ENCODE assay signal across 8 cellular contexts in the genomic region with DNA sequence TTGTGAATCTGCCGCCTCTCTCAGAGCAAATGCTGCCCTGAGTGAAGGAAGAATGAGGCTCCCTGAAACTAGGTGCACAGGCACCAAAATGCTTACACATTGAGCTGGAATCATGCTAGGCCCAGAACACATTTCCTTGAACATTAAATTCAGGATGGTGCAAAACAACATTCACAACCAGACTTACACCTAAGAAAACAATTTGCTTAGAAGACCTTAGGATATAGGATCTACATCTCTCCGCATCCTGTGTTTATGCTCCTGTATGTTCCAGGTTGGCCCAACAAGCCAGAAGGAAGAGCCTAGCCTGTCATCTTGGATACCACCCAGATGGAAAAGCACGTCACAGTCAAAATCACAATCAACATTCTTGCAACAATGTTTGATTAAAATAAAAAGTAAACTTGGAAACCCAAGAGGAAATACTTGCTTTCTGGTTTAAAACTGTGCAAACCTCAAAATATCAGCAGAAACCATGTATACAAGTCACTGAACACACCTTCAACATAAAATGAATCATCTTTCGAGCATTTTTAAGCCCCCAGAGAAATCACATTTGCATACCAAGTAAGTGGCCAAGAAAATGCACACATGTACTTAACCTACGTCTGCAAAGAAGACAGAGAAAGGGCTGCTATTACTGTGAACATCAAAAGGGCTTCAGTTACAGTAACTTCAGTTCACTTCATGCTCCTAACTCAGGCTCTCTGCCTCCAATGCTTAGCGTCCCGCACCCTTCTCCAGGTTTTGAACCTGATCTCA. TPM values are rescaled to one million over a fixed set of nuclear protein-coding genes. Genes with fewer than 3 reads are reported as not detected.
DNase-seq lines count a peak whose midpoint lies in the region; ATAC-seq, FAIRE-seq and TF ChIP-seq lines count a peak whose summit lies in the region.

No MANE protein-coding gene starts in this region.

- no peak for TF ChIP-seq CTCF in Caco-2 (IDR thresholded peaks at IDR 0.05; ENCODE audit: insufficient read depth in 1 of 2, low read depth in 1 of 2, low read length in 1 of 2, severe bottlenecking in 1 of 2, unreplicated experiment in 1 of 2)
- TF ChIP-seq CTCF in HepG2 (CRISPR knock-in tag; IDR thresholded peaks at IDR 0.05): no peak
- TF ChIP-seq CTCF in transverse colon (IDR thresholded peaks at IDR 0.05): no peak

- intact Hi-C loops in Caco-2 (cut with micrococcal nuclease; ENCODE audit: unreplicated experiment): loop anchor here (1.0 to 2.0 kb wide), 2 partner anchors 58 to 124 kb away; no protein-coding TSS in a partner anchor
- intact Hi-C loops in HepG2 (cut with micrococcal nuclease; ENCODE audit: unreplicated experiment): loop anchor here (2.0 kb wide), 1 partner anchor 230 kb away; no protein-coding TSS in a partner anchor
- intact Hi-C loops in transverse colon (cut with DNase I; ENCODE audit: low total_unique reads): no loop called here

- H3K36me3 ChIP-seq in Caco-2 (ENCODE audit: control insufficient read depth, insufficient read depth, low read length): peaks cover 10% of the 10 kb centered on the region
- H3K36me3 ChIP-seq in HepG2 (replicated peaks in 1 of 2; ENCODE audit: control insufficient read depth in 1 of 2, insufficient read depth in 2 of 2, low read length in 2 of 2): peaks cover 16 to 29% of the 10 kb centered on the region in 2 experiments
- no peaks in the 10 kb centered on the region for H3K36me3 ChIP-seq in transverse colon

- peaks cover 63% of the 10 kb centered on the region for H3K79me2 ChIP-seq in HepG2 (ENCODE audit: insufficient read depth, low read length)

- no peak overlapping the region for H2AFZ ChIP-seq in HepG2 (ENCODE audit: low read length)

- DNase-seq in Caco-2 (no peak), HepG2 (ENCODE audit: low spot score) (no peak), transverse colon (no peak), ureter (ENCODE audit: low spot score) (no peak), COLO668 (lab: John Stamatoyannopoulos, UW; ENCODE audit: unreplicated experiment) (no peak)
- DNase-seq in activated naive CD8-positive, alpha-beta T cell treated with anti-CD3 and anti-CD28 coated beads, Interleukin-2, amount 10 ng/mL, durations not matched to agents 7 days and 5 days: no peak

- no peak for TF ChIP-seq POLR2A in HepG2 (IDR thresholded peaks at IDR 0.05; ENCODE audit: insufficient read depth in 1 of 2, low read depth in 2 of 2, low read length in 2 of 2)
- TF ChIP-seq POLR2A in transverse colon (IDR thresholded peaks at IDR 0.05): no peak

- H3K27me3 ChIP-seq in Caco-2 (replicated peaks; ENCODE audit: control insufficient read depth, insufficient read depth, low read length) (no peaks in the 10 kb centered on the region), HepG2 (ENCODE audit: control insufficient read depth in 1 of 2, insufficient read depth in 2 of 2, low read length in 2 of 2) (no peaks in the 10 kb centered on the region; a peak in 2 of 5 replicates), transverse colon (no peaks in the 10 kb centered on the region)

- H3K9me3 ChIP-seq in Caco-2 (no peaks in the 10 kb centered on the region), HepG2 (ENCODE audit: low read length) (no peaks in the 10 kb centered on the region), transverse colon (no peaks in the 10 kb centered on the region)

- peak overlapping the region; percentile 99 for H3K4me3 ChIP-seq in Caco-2 (ENCODE audit: low read depth, low read length)
- H3K4me3 ChIP-seq in HepG2 (replicated peaks in 1 of 3; ENCODE audit: insufficient read depth in 1 of 3, low read depth in 2 of 3, low read length in 3 of 3): peak overlapping the region; percentile 92 to 100 (median 99)
- peak overlapping the region in 3 of 4 donors; percentile 50 to 74 (median 63) for H3K4me3 ChIP-seq in transverse colon

- TF ChIP-seq RAD21 in HepG2 (CRISPR knock-in tag; IDR thresholded peaks at IDR 0.05): no peak

- H3K27ac ChIP-seq in HepG2 (ENCODE audit: extremely low read length, insufficient read depth, low read length) (peak overlapping the region; percentile 83), transverse colon (peak overlapping the region; percentile 90 to 93 (median 92))

- peaks cover 41% of the 10 kb centered on the region for H3K4me1 Mint-ChIP-seq in Caco-2 (ENCODE audit: low read depth, unreplicated experiment)
- H3K4me1 Mint-ChIP-seq in activated naive CD8-positive, alpha-beta T cell treated with anti-CD3 and anti-CD28 coated beads, Interleukin-2, amount 10 ng/mL, durations not matched to agents 7 days and 5 days: peaks cover 27% of the 10 kb centered on the region

- peak; percentile 26 for FAIRE-seq in HepG2 (lab: Jason Lieb, UNC)

- POLR2A ChIA-PET in Caco-2 (lab: Charles Lee): interaction anchor here (0.6 to 1.0 kb wide), 3 partner anchors 11 to 44 kb away, joined by 3 read pairs; no protein-coding TSS in a partner anchor
- POLR2A ChIA-PET in activated naive CD8-positive, alpha-beta T cell treated with anti-CD3 and anti-CD28 coated beads, Interleukin-2, amount 10 ng/mL, durations not matched to agents 7 days and 5 days (lab: Charles Lee): interaction anchor here (0.6 to 0.7 kb wide), 2 partner anchors 16 to 331 kb away, joined by 3 to 6 read pairs; no protein-coding TSS in a partner anchor
- POLR2A ChIA-PET in HepG2 (lab: Yijun Ruan, JAX): interaction anchor here (1.0 to 2.7 kb wide), 7 partner anchors 53 to 278 kb away, joined by 3 to 62 read pairs (median 9); no protein-coding TSS in a partner anchor

- H3K9me3 Mint-ChIP-seq in Caco-2 (ENCODE audit: unreplicated experiment): no peaks in the 10 kb centered on the region
- no peaks in the 10 kb centered on the region for H3K9me3 Mint-ChIP-seq in activated naive CD8-positive, alpha-beta T cell treated with anti-CD3 and anti-CD28 coated beads, Interleukin-2, amount 10 ng/mL, durations not matched to agents 7 days and 5 days

- 2% methylated on average over 7 of the region's 7 CpGs for WGBS in HepG2 (ENCODE audit: low lambda C conversion rate)
- WGBS in transverse colon (ENCODE audit: low coverage in 1 of 2), 2 donors: 18 to 21% methylated on average over 5 to 7 of the region's 7 CpGs

- H3K9ac ChIP-seq in HepG2 (ENCODE audit: insufficient read depth, low read depth, low read length): peak overlapping the region; percentile 94

- peak overlapping the region; percentile 93 for H3K4me3 Mint-ChIP-seq in Caco-2 (ENCODE audit: unreplicated experiment)
- peak overlapping the region; percentile 90 for H3K4me3 Mint-ChIP-seq in activated naive CD8-positive, alpha-beta T cell treated with anti-CD3 and anti-CD28 coated beads, Interleukin-2, amount 10 ng/mL, durations not matched to agents 7 days and 5 days

- H3K27me3 Mint-ChIP-seq in Caco-2 (ENCODE audit: insufficient read depth, unreplicated experiment): no peaks in the 10 kb centered on the region
- H3K27me3 Mint-ChIP-seq in activated naive CD8-positive, alpha-beta T cell treated with anti-CD3 and anti-CD28 coated beads, Interleukin-2, amount 10 ng/mL, durations not matched to agents 7 days and 5 days: peaks cover 54% of the 10 kb centered on the region

- TF ChIP-seq EP300 in HepG2 (IDR thresholded peaks at IDR 0.05; ENCODE audit: low read depth in 2 of 2, low read length in 2 of 2): no peak
- no peak for TF ChIP-seq EP300 in HepG2 (CRISPR knock-in tag; IDR thresholded peaks at IDR 0.05; ENCODE audit: borderline replicate concordance)
- TF ChIP-seq EP300 in transverse colon (IDR thresholded peaks at IDR 0.05; ENCODE audit: low read depth): no peak

- BruUV-seq in Caco-2 (replicated peaks; lab: Mats Ljungman, UMichigan) (TSS peak; percentile 20), HepG2 (replicated peaks; lab: Mats Ljungman, UMichigan) (TSS peak; percentile 44)

- H3K4me1 ChIP-seq in Caco-2 (peaks cover 50% of the 10 kb centered on the region), HepG2 (ENCODE audit: insufficient read depth, low read length) (peaks cover 58% of the 10 kb centered on the region), transverse colon (peaks cover 3 to 38% (median 14%) of the 10 kb centered on the region in 4 donors)

- peaks cover 80% of the 10 kb centered on the region for H3K36me3 Mint-ChIP-seq in Caco-2 (ENCODE audit: insufficient read depth, unreplicated experiment)
- no peaks in the 10 kb centered on the region for H3K36me3 Mint-ChIP-seq in activated naive CD8-positive, alpha-beta T cell treated with anti-CD3 and anti-CD28 coated beads, Interleukin-2, amount 10 ng/mL, durations not matched to agents 7 days and 5 days

- peak overlapping the region; percentile 66 for H3K4me2 ChIP-seq in HepG2 (ENCODE audit: low read depth, low read length)

- CTCF ChIA-PET in Caco-2 (lab: Charles Lee) (interaction anchor here (0.6 to 1.1 kb wide), 2 partner anchors 10 to 139 kb away, joined by 3 to 10 read pairs; no protein-coding TSS in a partner anchor), HepG2 (lab: Yijun Ruan, JAX; ENCODE audit: low intra/inter-chr PET ratio, low total read pairs) (no interaction called here)

- ATAC-seq in GM19035 (IDR thresholded peaks at IDR 0.05; ENCODE audit: unreplicated experiment): peak; percentile 39
- ATAC-seq in HG03439 (IDR thresholded peaks at IDR 0.05; ENCODE audit: unreplicated experiment): peak; percentile 36
- no peak for ATAC-seq in activated naive CD8-positive, alpha-beta T cell treated with anti-CD3 and anti-CD28 coated beads, Interleukin-2, amount 10 ng/mL, durations not matched to agents 7 days and 5 days (ENCODE audit: low read depth)
- no peak for ATAC-seq in HepG2

- in situ Hi-C loops in HepG2 (cut with HindIII; ENCODE audit: extremely low pct_ligation_motif_present, low pct_unique_long_range_greater_than_20kb): loop anchor here (5.0 kb wide), 2 partner anchors 57 to 137 kb away; no protein-coding TSS in a partner anchor
- in situ Hi-C loops in transverse colon (cut with MboI; ENCODE audit: low pct_ligation_motif_present in 1 of 4, low pct_unique_long_range_greater_than_20kb in 1 of 4, low sequenced_read_pairs in 3 of 4): loop anchor here in 3 of 4 donors (25.0 kb wide), 4 partner anchors 227 to 602 kb away; no protein-coding TSS in a partner anchor

- H3K27ac Mint-ChIP-seq in Caco-2 (ENCODE audit: unreplicated experiment): peak overlapping the region; percentile 93
- no peak overlapping the region for H3K27ac Mint-ChIP-seq in activated naive CD8-positive, alpha-beta T cell treated with anti-CD3 and anti-CD28 coated beads, Interleukin-2, amount 10 ng/mL, durations not matched to agents 7 days and 5 days

- H4K20me1 ChIP-seq in HepG2 (ENCODE audit: insufficient read depth, low read length): peaks cover 57% of the 10 kb centered on the region

RNA-seq across cellular contexts. Expression of a gene that starts 1.6 kb away (rescaled TPM):
- total RNA-seq in Caco-2 (2022) (92.7 and 106 TPM in 2 replicates), HepG2 (2016; rRNA removed; fragmentation: Illumina TruSeq; extraction: Trizol) (63.8 and 69.9 TPM in 2 replicates), transverse colon (10 to 100 TPM; 14.9 to 26.9 (median 22.0) TPM), ureter (48.5 TPM)
- under 1 TPM; 0.78 to 0.96 TPM for total RNA-seq in activated naive CD8-positive, alpha-beta T cell treated with anti-CD3 and anti-CD28 coated beads, Interleukin-2, amount 10 ng/mL, durations not matched to agents 7 days and 5 days
- total RNA-seq in HepG2 (2016; cell fraction: cytosol; rRNA removed; fragmentation: Illumina TruSeq; extraction: Trizol; ENCODE audit: low read depth): 33.8 and 33.9 TPM in 2 replicates
- total RNA-seq in HepG2 (2016; cell fraction: insoluble cytoplasmic fraction; rRNA removed; fragmentation: Illumina TruSeq; extraction: Trizol): 61.8 and 63.2 TPM in 2 replicates
- total RNA-seq in HepG2 (2016; cell fraction: membrane; rRNA removed; fragmentation: Illumina TruSeq; extraction: Trizol): 48.4 and 54.2 TPM in 2 replicates
- total RNA-seq in HepG2 (2016; cell fraction: nucleus; rRNA removed; fragmentation: Illumina TruSeq; extraction: Trizol): 60.3 and 63.7 TPM in 2 replicates
- 61.6 and 64.4 TPM in 2 replicates for polyA plus RNA-seq in HepG2 (2011; rRNA removed)
- 32.3 and 55.9 TPM in 2 replicates for polyA plus RNA-seq in HepG2 (2011; cell fraction: cytosol; rRNA removed)
- 251 and 317 TPM in 2 replicates for polyA plus RNA-seq in HepG2 (2011; cell fraction: nucleus; rRNA removed)
- 54.2 and 69.2 TPM in 2 replicates for polyA plus RNA-seq in HepG2 (2012)
- 2.0 and 2.4 TPM in 2 replicates for polyA plus RNA-seq in HepG2 (2016; cell fraction: cytosol; fragmentation: Illumina TruSeq; extraction: Trizol; ENCODE audit: low read depth)
- 40.2 and 43.8 TPM in 2 replicates for polyA plus RNA-seq in HepG2 (2016; cell fraction: insoluble cytoplasmic fraction; fragmentation: Illumina TruSeq; extraction: Trizol; ENCODE audit: low read depth)
- 9.1 and 9.2 TPM in 2 replicates for polyA plus RNA-seq in HepG2 (2016; cell fraction: membrane; fragmentation: Illumina TruSeq; extraction: Trizol; ENCODE audit: low read depth)
- 102 and 108 TPM in 2 replicates for polyA plus RNA-seq in HepG2 (2016; cell fraction: nucleus; fragmentation: Illumina TruSeq; extraction: Trizol; ENCODE audit: insufficient read depth, low read depth)
- polyA minus RNA-seq in HepG2 (2011; rRNA and poly(A)+ RNA removed; ENCODE audit: low replicate concordance): 0.19 and 296 TPM in 2 replicates
- polyA minus RNA-seq in HepG2 (2011; cell fraction: cytosol; rRNA and poly(A)+ RNA removed): 71.8 and 103 TPM in 2 replicates
- 162 and 227 TPM in 2 replicates for polyA minus RNA-seq in HepG2 (2011; cell fraction: nucleus; rRNA and poly(A)+ RNA removed)

RNA-seq across cellular contexts. Expression of a gene that starts 46.1 kb away (rescaled TPM):
- total RNA-seq in Caco-2 (2022) (217 and 230 TPM in 2 replicates), HepG2 (2016; rRNA removed; fragmentation: Illumina TruSeq; extraction: Trizol) (43.7 and 100 TPM in 2 replicates), transverse colon (100 to 1,000 TPM; 143 to 235 (median 168) TPM), ureter (101 TPM)
- total RNA-seq in activated naive CD8-positive, alpha-beta T cell treated with anti-CD3 and anti-CD28 coated beads, Interleukin-2, amount 10 ng/mL, durations not matched to agents 7 days and 5 days: 10 to 100 TPM; 68.5 to 70.6 TPM
- 17.8 and 19.0 TPM in 2 replicates for total RNA-seq in HepG2 (2016; cell fraction: cytosol; rRNA removed; fragmentation: Illumina TruSeq; extraction: Trizol; ENCODE audit: low read depth)
- total RNA-seq in HepG2 (2016; cell fraction: insoluble cytoplasmic fraction; rRNA removed; fragmentation: Illumina TruSeq; extraction: Trizol): 43.7 and 98.9 TPM in 2 replicates
- 29.3 and 30.7 TPM in 2 replicates for total RNA-seq in HepG2 (2016; cell fraction: membrane; rRNA removed; fragmentation: Illumina TruSeq; extraction: Trizol)
- total RNA-seq in HepG2 (2016; cell fraction: nucleus; rRNA removed; fragmentation: Illumina TruSeq; extraction: Trizol): 77.9 and 100 TPM in 2 replicates
- 83.0 and 104 TPM in 2 replicates for polyA plus RNA-seq in HepG2 (2011; rRNA removed)
- polyA plus RNA-seq in HepG2 (2011; cell fraction: cytosol; rRNA removed): 53.4 and 70.9 TPM in 2 replicates
- polyA plus RNA-seq in HepG2 (2011; cell fraction: nucleus; rRNA removed): 34.2 and 37.1 TPM in 2 replicates
- polyA plus RNA-seq in HepG2 (2012): 83.2 and 103 TPM in 2 replicates
- polyA plus RNA-seq in HepG2 (2016; cell fraction: cytosol; fragmentation: Illumina TruSeq; extraction: Trizol; ENCODE audit: low read depth): 13.9 and 17.9 TPM in 2 replicates
- polyA plus RNA-seq in HepG2 (2016; cell fraction: insoluble cytoplasmic fraction; fragmentation: Illumina TruSeq; extraction: Trizol; ENCODE audit: low read depth): 41.8 and 42.7 TPM in 2 replicates
- 23.1 and 23.4 TPM in 2 replicates for polyA plus RNA-seq in HepG2 (2016; cell fraction: membrane; fragmentation: Illumina TruSeq; extraction: Trizol; ENCODE audit: low read depth)
- 116 and 128 TPM in 2 replicates for polyA plus RNA-seq in HepG2 (2016; cell fraction: nucleus; fragmentation: Illumina TruSeq; extraction: Trizol; ENCODE audit: insufficient read depth, low read depth)
- polyA minus RNA-seq in HepG2 (2011; rRNA and poly(A)+ RNA removed; ENCODE audit: low replicate concordance): 55.9 and 60.1 TPM in 2 replicates
- 39.4 and 45.6 TPM in 2 replicates for polyA minus RNA-seq in HepG2 (2011; cell fraction: cytosol; rRNA and poly(A)+ RNA removed)
- polyA minus RNA-seq in HepG2 (2011; cell fraction: nucleus; rRNA and poly(A)+ RNA removed): 36.4 and 36.8 TPM in 2 replicates

Comparison
In these comparisons a context has a peak if more than half of its experiments do, and no peak if none do; other contexts are left out.
1. ATAC-seq: peak in GM19035 (single experiment) and HG03439 (single experiment); none in activated naive CD8-positive, alpha-beta T cell treated with anti-CD3 and anti-CD28 coated beads, Interleukin-2, amount 10 ng/mL, durations not matched to agents 7 days and 5 days (single experiment) and HepG2 (single experiment).
2. RNA of a gene that starts 1.6 kb away (total RNA-seq): 92.7 to 106 TPM in Caco-2, 33.8 to 69.9 TPM in HepG2, 48.5 TPM in ureter (single experiment) and 14.9 to 26.9 TPM in transverse colon; 0.78 to 0.96 TPM in activated naive CD8-positive, alpha-beta T cell treated with anti-CD3 and anti-CD28 coated beads, Interleukin-2, amount 10 ng/mL, durations not matched to agents 7 days and 5 days; every median in the first group is over 4 times any median in the second.
3. Peak in every context shown above with its lines, with median percentiles within 50 percentile points of each other: H3K4me3 ChIP-seq.